Comparison of ENCODE assay signal across 18 cellular contexts in genomic region chr1:42157667-42158066, GRCh38. TPM values are rescaled to one million over a fixed set of nuclear protein-coding genes. Genes with fewer than 3 reads are reported as not detected.
DNase-seq lines count a peak whose midpoint lies in the region; ATAC-seq and TF ChIP-seq lines count a peak whose summit lies in the region.
"Had no signal": no experiment of that assay in that cellular context is flagged by ENCODE, and none has a peak within 500 bp of the region (broad histone marks: within the 10 kb centered on the region; RNA-seq: fewer than 3 reads in every experiment).

No MANE protein-coding gene starts in this region.

- H3K4me1 Mint-ChIP-seq in activated CD4-positive, alpha-beta memory T cell treated with anti-CD3 and anti-CD28 coated beads for 36 hours (ENCODE audit: low read depth): peaks cover 5% of the 10 kb centered on the region
- peaks cover 9% of the 10 kb centered on the region for H3K4me1 Mint-ChIP-seq in activated CD4-positive, alpha-beta memory T cell treated with anti-CD3 and anti-CD28 coated beads, Interleukin-2, amount 10 ng/mL, durations not matched to agents 7 days and 5 days
- H3K4me1 Mint-ChIP-seq in naive thymus-derived CD8-positive, alpha-beta T cell: peaks cover 7 to 12% (median 9%) of the 10 kb centered on the region in 4 donors
- H3K4me1 Mint-ChIP-seq: nephron progenitor cell had no signal

- POLR2A ChIA-PET in activated CD4-positive, alpha-beta memory T cell treated with anti-CD3 and anti-CD28 coated beads for 36 hours (lab: Charles Lee): no interaction called here
- POLR2A ChIA-PET in activated CD4-positive, alpha-beta memory T cell treated with anti-CD3 and anti-CD28 coated beads, Interleukin-2, amount 10 ng/mL, durations not matched to agents 7 days and 5 days (lab: Charles Lee): no interaction called here
- POLR2A ChIA-PET in naive thymus-derived CD8-positive, alpha-beta T cell (lab: Charles Lee): no interaction called here

- CTCF ChIA-PET in activated CD4-positive, alpha-beta memory T cell treated with anti-CD3 and anti-CD28 coated beads for 36 hours (lab: Charles Lee): interaction anchor here (0.6 to 1.9 kb wide), 5 partner anchors 10 to 581 kb away, joined by 3 to 7 read pairs (median 3); no protein-coding TSS in a partner anchor
- CTCF ChIA-PET in activated CD4-positive, alpha-beta memory T cell treated with anti-CD3 and anti-CD28 coated beads, Interleukin-2, amount 10 ng/mL, durations not matched to agents 7 days and 5 days (lab: Charles Lee): interaction anchor here (0.9 to 1.2 kb wide), 2 partner anchors 16 to 18 kb away, joined by 3 to 5 read pairs; no protein-coding TSS in a partner anchor

- TF ChIP-seq EP300 in Ishikawa (IDR thresholded peaks at IDR 0.05; ENCODE audit: borderline replicate concordance): no peak

- ATAC-seq in naive thymus-derived CD8-positive, alpha-beta T cell: peak; percentile 44 to 53
- ATAC-seq: gastroesophageal sphincter, left cardiac atrium had no signal

- H3K36me3 ChIP-seq in right atrium auricular region (no peaks in the 10 kb centered on the region), colonic mucosa (no peaks in the 10 kb centered on the region)
- H3K36me3 ChIP-seq: BLaER1, gastroesophageal sphincter, Peyer's patch had no signal

- intact Hi-C loops in activated CD4-positive, alpha-beta memory T cell treated with anti-CD3 and anti-CD28 coated beads for 36 hours (cut with micrococcal nuclease): no loop called here
- intact Hi-C loops in colonic mucosa (cut with DNase I): no loop called here

- H3K9me3 Mint-ChIP-seq in activated CD4-positive, alpha-beta memory T cell treated with anti-CD3 and anti-CD28 coated beads for 36 hours: peaks cover 14% of the 10 kb centered on the region
- H3K9me3 Mint-ChIP-seq in activated CD4-positive, alpha-beta memory T cell treated with anti-CD3 and anti-CD28 coated beads, Interleukin-2, amount 10 ng/mL, durations not matched to agents 7 days and 5 days: peaks cover 19% of the 10 kb centered on the region
- H3K9me3 Mint-ChIP-seq in naive thymus-derived CD8-positive, alpha-beta T cell: peaks cover 0 to 14% (median 8%) of the 10 kb centered on the region in 9 donors

- TF ChIP-seq RAD21 in Ishikawa (IDR thresholded peaks at IDR 0.05; ENCODE audit: low read depth): peak; percentile 18; the same call in 1 of the 2 replicates

- H3K4me1 ChIP-seq in right atrium auricular region (no peaks in the 10 kb centered on the region), colonic mucosa (no peaks in the 10 kb centered on the region)
- H3K4me1 ChIP-seq: BLaER1, gastroesophageal sphincter had no signal

- DNase-seq in activated CD4-positive, alpha-beta memory T cell treated with anti-CD3 and anti-CD28 coated beads for 36 hours: peak; percentile 31
- no peak for DNase-seq in activated CD4-positive, alpha-beta memory T cell treated with anti-CD3 and anti-CD28 coated beads, Interleukin-2, amount 10 ng/mL, durations not matched to agents 7 days and 5 days
- DNase-seq in SHP77 treated with DMSO at 0.1 percent for 48 hours (lab: John Stamatoyannopoulos, UW) (peak; percentile 71), right atrium auricular region (ENCODE audit: low spot score) (no peak), iPS-NIHi11 (ENCODE audit: low spot score) (no peak), colonic mucosa (no peak)
- peak in 1 of 10 donors; percentile 8 for DNase-seq in naive thymus-derived CD8-positive, alpha-beta T cell
- DNase-seq: dermis blood vessel endothelial cell, HCEC 1CT, left cardiac atrium, NCI-H1417, nephron progenitor cell, Peyer's patch, small intestine had no signal

- H3K36me3 Mint-ChIP-seq in activated CD4-positive, alpha-beta memory T cell treated with anti-CD3 and anti-CD28 coated beads for 36 hours: no peaks in the 10 kb centered on the region
- H3K36me3 Mint-ChIP-seq in activated CD4-positive, alpha-beta memory T cell treated with anti-CD3 and anti-CD28 coated beads, Interleukin-2, amount 10 ng/mL, durations not matched to agents 7 days and 5 days (ENCODE audit: low read depth): no peaks in the 10 kb centered on the region
- peaks cover 2 to 8% (median 2%) of the 10 kb centered on the region in 3 donors for H3K36me3 Mint-ChIP-seq in naive thymus-derived CD8-positive, alpha-beta T cell

- TF ChIP-seq CTCF in right atrium auricular region (IDR thresholded peaks at IDR 0.05): no peak
- no peak for TF ChIP-seq CTCF in colonic mucosa (IDR thresholded peaks at IDR 0.05)

- H3K27me3 Mint-ChIP-seq in activated CD4-positive, alpha-beta memory T cell treated with anti-CD3 and anti-CD28 coated beads for 36 hours: no peaks in the 10 kb centered on the region
- H3K27me3 Mint-ChIP-seq in activated CD4-positive, alpha-beta memory T cell treated with anti-CD3 and anti-CD28 coated beads, Interleukin-2, amount 10 ng/mL, durations not matched to agents 7 days and 5 days: peaks cover 13% of the 10 kb centered on the region
- H3K27me3 Mint-ChIP-seq in naive thymus-derived CD8-positive, alpha-beta T cell: peaks cover 0 to 9% (median 3%) of the 10 kb centered on the region in 5 donors

- H3K27me3 ChIP-seq in right atrium auricular region: no peaks in the 10 kb centered on the region
- H3K27me3 ChIP-seq in colonic mucosa: no peaks in the 10 kb centered on the region
- H3K27me3 ChIP-seq: BLaER1, Peyer's patch had no signal

- H3K4me3 Mint-ChIP-seq in activated CD4-positive, alpha-beta memory T cell treated with anti-CD3 and anti-CD28 coated beads for 36 hours: no peak overlapping the region
- H3K4me3 Mint-ChIP-seq in activated CD4-positive, alpha-beta memory T cell treated with anti-CD3 and anti-CD28 coated beads, Interleukin-2, amount 10 ng/mL, durations not matched to agents 7 days and 5 days: no peak overlapping the region
- peak overlapping the region in 1 of 10 donors; percentile 1 for H3K4me3 Mint-ChIP-seq in naive thymus-derived CD8-positive, alpha-beta T cell
- H3K4me3 Mint-ChIP-seq: nephron progenitor cell had no signal

- H3K4me3 ChIP-seq in right atrium auricular region (no peak overlapping the region), colonic mucosa (no peak overlapping the region)
- H3K4me3 ChIP-seq: BLaER1, gastroesophageal sphincter, Peyer's patch had no signal

- no peak overlapping the region for H3K9ac ChIP-seq in colonic mucosa (ENCODE audit: low read depth in 2 of 2, low read length in 2 of 2)
- H3K9ac ChIP-seq: BLaER1 had no signal

- H3K27ac ChIP-seq in right atrium auricular region: no peak overlapping the region
- H3K27ac ChIP-seq in colonic mucosa: no peak overlapping the region
- H3K27ac ChIP-seq: BLaER1, gastroesophageal sphincter, Peyer's patch had no signal

- H3K9me3 ChIP-seq in right atrium auricular region: peaks cover 0 to 7% of the 10 kb centered on the region in 2 donors
- H3K9me3 ChIP-seq in colonic mucosa: no peaks in the 10 kb centered on the region

- H3K27ac Mint-ChIP-seq in activated CD4-positive, alpha-beta memory T cell treated with anti-CD3 and anti-CD28 coated beads for 36 hours: no peak overlapping the region
- no peak overlapping the region for H3K27ac Mint-ChIP-seq in activated CD4-positive, alpha-beta memory T cell treated with anti-CD3 and anti-CD28 coated beads, Interleukin-2, amount 10 ng/mL, durations not matched to agents 7 days and 5 days
- peak overlapping the region in 3 of 10 donors; percentile 22 to 86 (median 22) for H3K27ac Mint-ChIP-seq in naive thymus-derived CD8-positive, alpha-beta T cell
- H3K27ac Mint-ChIP-seq: nephron progenitor cell had no signal

TF ChIP-seq in Ishikawa, 13 proteins besides CTCF, POLR2A, EP300 and RAD21 (continues in another document):
- TF ChIP-seq NFIC (IDR thresholded peaks at IDR 0.05) (no peak), YY1 (IDR thresholded peaks at IDR 0.05; ENCODE audit: low read depth) (no peak), EGR1 (IDR thresholded peaks at IDR 0.05) (no peak), FOXM1 (IDR thresholded peaks at IDR 0.05; ENCODE audit: borderline replicate concordance, low read depth) (no peak), ZBTB7A (IDR thresholded peaks at IDR 0.05; ENCODE audit: low read depth) (no peak), CEBPB (IDR thresholded peaks at IDR 0.05) (no peak), TEAD4 (IDR thresholded peaks at IDR 0.05) (no peak)
- TF ChIP-seq, protein P1, sequence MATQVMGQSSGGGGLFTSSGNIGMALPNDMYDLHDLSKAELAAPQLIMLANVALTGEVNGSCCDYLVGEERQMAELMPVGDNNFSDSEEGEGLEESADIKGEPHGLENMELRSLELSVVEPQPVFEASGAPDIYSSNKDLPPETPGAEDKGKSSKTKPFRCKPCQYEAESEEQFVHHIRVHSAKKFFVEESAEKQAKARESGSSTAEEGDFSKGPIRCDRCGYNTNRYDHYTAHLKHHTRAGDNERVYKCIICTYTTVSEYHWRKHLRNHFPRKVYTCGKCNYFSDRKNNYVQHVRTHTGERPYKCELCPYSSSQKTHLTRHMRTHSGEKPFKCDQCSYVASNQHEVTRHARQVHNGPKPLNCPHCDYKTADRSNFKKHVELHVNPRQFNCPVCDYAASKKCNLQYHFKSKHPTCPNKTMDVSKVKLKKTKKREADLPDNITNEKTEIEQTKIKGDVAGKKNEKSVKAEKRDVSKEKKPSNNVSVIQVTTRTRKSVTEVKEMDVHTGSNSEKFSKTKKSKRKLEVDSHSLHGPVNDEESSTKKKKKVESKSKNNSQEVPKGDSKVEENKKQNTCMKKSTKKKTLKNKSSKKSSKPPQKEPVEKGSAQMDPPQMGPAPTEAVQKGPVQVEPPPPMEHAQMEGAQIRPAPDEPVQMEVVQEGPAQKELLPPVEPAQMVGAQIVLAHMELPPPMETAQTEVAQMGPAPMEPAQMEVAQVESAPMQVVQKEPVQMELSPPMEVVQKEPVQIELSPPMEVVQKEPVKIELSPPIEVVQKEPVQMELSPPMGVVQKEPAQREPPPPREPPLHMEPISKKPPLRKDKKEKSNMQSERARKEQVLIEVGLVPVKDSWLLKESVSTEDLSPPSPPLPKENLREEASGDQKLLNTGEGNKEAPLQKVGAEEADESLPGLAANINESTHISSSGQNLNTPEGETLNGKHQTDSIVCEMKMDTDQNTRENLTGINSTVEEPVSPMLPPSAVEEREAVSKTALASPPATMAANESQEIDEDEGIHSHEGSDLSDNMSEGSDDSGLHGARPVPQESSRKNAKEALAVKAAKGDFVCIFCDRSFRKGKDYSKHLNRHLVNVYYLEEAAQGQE (IDR thresholded peaks at IDR 0.05; ENCODE audit: low read depth): no peak

RNA-seq across cellular contexts. Expression of gene GUCA2B, which starts 4.5 kb away (rescaled TPM):
- not detected for total RNA-seq in activated CD4-positive, alpha-beta memory T cell treated with anti-CD3 and anti-CD28 coated beads for 36 hours
- not detected for total RNA-seq in activated CD4-positive, alpha-beta memory T cell treated with anti-CD3 and anti-CD28 coated beads, Interleukin-2, amount 10 ng/mL, durations not matched to agents 7 days and 5 days
- not detected for total RNA-seq in naive thymus-derived CD8-positive, alpha-beta T cell
- polyA plus RNA-seq in naive thymus-derived CD8-positive, alpha-beta T cell: not detected
- total RNA-seq in right atrium auricular region (not detected), colonic mucosa (10 to 100 TPM; 27.7 to 44.5 TPM)
- total RNA-seq: dermis blood vessel endothelial cell, gastroesophageal sphincter, left cardiac atrium, urinary bladder had no signal
- polyA plus RNA-seq: urinary bladder had no signal

RNA-seq across cellular contexts. Expression of gene GUCA2A, which starts 6.9 kb away (rescaled TPM):
- total RNA-seq in activated CD4-positive, alpha-beta memory T cell treated with anti-CD3 and anti-CD28 coated beads for 36 hours: not detected
- total RNA-seq in activated CD4-positive, alpha-beta memory T cell treated with anti-CD3 and anti-CD28 coated beads, Interleukin-2, amount 10 ng/mL, durations not matched to agents 7 days and 5 days: not detected
- total RNA-seq in naive thymus-derived CD8-positive, alpha-beta T cell: not detected
- not detected for polyA plus RNA-seq in naive thymus-derived CD8-positive, alpha-beta T cell
- total RNA-seq in right atrium auricular region: not detected
- total RNA-seq in colonic mucosa: 100 to 1,000 TPM; 195 to 959 TPM
- total RNA-seq: dermis blood vessel endothelial cell, gastroesophageal sphincter, left cardiac atrium, urinary bladder had no signal
- polyA plus RNA-seq: urinary bladder had no signal

Comparison
In these comparisons a context has a peak if more than half of its experiments do, and no peak if none do; other contexts are left out.
1. DNase-seq: peak in activated CD4-positive, alpha-beta memory T cell treated with anti-CD3 and anti-CD28 coated beads for 36 hours (single experiment) and SHP77 treated with DMSO at 0.1 percent for 48 hours (single experiment); none in activated CD4-positive, alpha-beta memory T cell treated with anti-CD3 and anti-CD28 coated beads, Interleukin-2, amount 10 ng/mL, durations not matched to agents 7 days and 5 days (single experiment), right atrium auricular region (single experiment), iPS-NIHi11 (single experiment) and colonic mucosa (single experiment).
2. RNA of gene GUCA2B, which starts 4.5 kb away (total RNA-seq): 27.7 to 44.5 TPM in colonic mucosa; not detected in activated CD4-positive, alpha-beta memory T cell treated with anti-CD3 and anti-CD28 coated beads for 36 hours, not detected in activated CD4-positive, alpha-beta memory T cell treated with anti-CD3 and anti-CD28 coated beads, Interleukin-2, amount 10 ng/mL, durations not matched to agents 7 days and 5 days, not detected in naive thymus-derived CD8-positive, alpha-beta T cell and not detected in right atrium auricular region; every median in the first group is over 10 times any median in the second.
3. RNA of gene GUCA2A, which starts 6.9 kb away (total RNA-seq): 195 to 959 TPM in colonic mucosa; not detected in naive thymus-derived CD8-positive, alpha-beta T cell, not detected in activated CD4-positive, alpha-beta memory T cell treated with anti-CD3 and anti-CD28 coated beads for 36 hours, not detected in activated CD4-positive, alpha-beta memory T cell treated with anti-CD3 and anti-CD28 coated beads, Interleukin-2, amount 10 ng/mL, durations not matched to agents 7 days and 5 days and not detected in right atrium auricular region; every median in the first group is over 100 times any median in the second.